ENCODE assay signal across 30 cellular contexts in the genomic region with DNA sequence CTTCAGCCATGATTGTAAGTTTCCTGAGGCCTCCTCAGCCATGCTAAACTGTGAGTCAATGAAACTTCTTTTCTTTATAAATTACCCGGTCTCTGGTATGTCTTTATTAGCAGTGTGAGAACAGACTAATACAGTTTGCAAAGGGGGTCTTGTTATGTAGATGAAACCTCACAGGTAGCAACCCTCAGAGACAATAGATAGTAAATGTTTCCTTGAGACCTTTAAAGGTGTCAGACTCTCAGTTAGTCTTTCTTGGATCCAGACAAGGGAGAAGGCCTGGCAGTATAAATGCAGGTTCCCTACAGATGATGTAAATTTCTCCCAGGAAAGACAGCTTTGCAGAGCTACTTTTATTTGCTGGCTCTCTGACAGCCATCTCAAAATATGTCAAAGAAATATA.
"Had no signal": no experiment of that assay in that cellular context is flagged by ENCODE, and none has a peak within 500 bp of the region (broad histone marks: within the 10 kb centered on the region; RNA-seq: fewer than 3 reads in every experiment).

No MANE protein-coding gene starts in this region.

- H3K36me3 Mint-ChIP-seq: neural progenitor cell; stimulated activated naive B cell treated with anti-CD40 and anti-IgM and Interleukin-4, amounts not matched to agents 10 μg/mL and 1 μg/mL and 100 μg/mL, for 72 hours had no signal

- DNase-seq: heart right ventricle; islet precursor cell; left ventricle myocardium inferior; midbrain; mucosa of descending colon; naive thymus-derived CD8-positive, alpha-beta T cell; occipital lobe; ovary; retina; right cardiac atrium; stimulated activated CD4-positive, alpha-beta T cell treated with anti-CD3 and anti-CD28 coated beads, Interleukin-12 subunit alpha, Interleukin-12 subunit beta, amount 100 ng/mL, for 4 hours; stimulated activated CD4-positive, alpha-beta T cell treated with anti-CD3 and anti-CD28 coated beads, Interleukin-15, amount 100 ng/mL, for 24 hours; stimulated activated CD4-positive, alpha-beta T cell treated with anti-CD3 and anti-CD28 coated beads, Interleukin-2, amount 100 ng/mL, for 24 hours; stimulated activated CD4-positive, alpha-beta T cell treated with anti-CD3 and anti-CD28 coated beads, Interleukin-4, amount 100 ng/mL, for 1 hour; stimulated activated naive B cell treated with anti-CD40 and anti-IgM and Interleukin-4, amounts not matched to agents 10 μg/mL and 1 μg/mL and 100 μg/mL, for 72 hours; stimulated activated naive CD8-positive, alpha-beta T cell treated with anti-CD3 and anti-CD28 coated beads, Interleukin-15, Interleukin-2, amounts not matched to agents 100 U/mL and 50 U/mL, for 24 hours; stomach; testis; thyroid gland; transverse colon; upper lobe of left lung had no signal

- H3K4me3 Mint-ChIP-seq: naive thymus-derived CD8-positive, alpha-beta T cell; nephron; neural progenitor cell; stimulated activated naive B cell treated with anti-CD40 and anti-IgM and Interleukin-4, amounts not matched to agents 10 μg/mL and 1 μg/mL and 100 μg/mL, for 72 hours had no signal

- H3K36me3 ChIP-seq: heart right ventricle, left ventricle myocardium inferior, neural progenitor cell, neutrophil, ovary, stomach, thyroid gland, transverse colon, upper lobe of left lung, vagina had no signal

- H2AFZ ChIP-seq: hepatocyte, neural progenitor cell had no signal

- H3K4me1 ChIP-seq: testis, thyroid gland, upper lobe of left lung, vagina had no signal

- H3K4me3 ChIP-seq: heart right ventricle, hepatocyte, left ventricle myocardium inferior, lung, mucosa of descending colon, neural progenitor cell, ovary, skin epidermis, stomach, testis, thyroid gland, transverse colon, upper lobe of left lung, vagina had no signal

- H3K9ac ChIP-seq: neural progenitor cell had no signal

- H3K79me2 ChIP-seq: hepatocyte had no signal

- H3K4me1 Mint-ChIP-seq: stimulated activated naive B cell treated with anti-CD40 and anti-IgM and Interleukin-4, amounts not matched to agents 10 μg/mL and 1 μg/mL and 100 μg/mL, for 72 hours had no signal

- H3K27ac Mint-ChIP-seq: naive thymus-derived CD8-positive, alpha-beta T cell; nephron; neural progenitor cell; progenitor cell of endocrine pancreas; stimulated activated naive B cell treated with anti-CD40 and anti-IgM and Interleukin-4, amounts not matched to agents 10 μg/mL and 1 μg/mL and 100 μg/mL, for 72 hours had no signal

- H3K27me3 ChIP-seq: heart right ventricle, hepatocyte, neural progenitor cell, neutrophil, ovary, stomach, testis, thyroid gland, transverse colon, upper lobe of left lung, vagina had no signal

- H3K9me3 ChIP-seq: mucosa of descending colon, neutrophil, ovary, stomach, testis, thyroid gland, transverse colon, upper lobe of left lung, vagina had no signal

- H3K4me2 ChIP-seq: hepatocyte, neural progenitor cell had no signal

- H3K27ac ChIP-seq: heart right ventricle, hepatocyte, left ventricle myocardium inferior, neural progenitor cell, neutrophil, ovary, skin epidermis, stomach, testis, thyroid gland, transverse colon, upper lobe of left lung, vagina had no signal

- ATAC-seq: heart right ventricle; mucosa of descending colon; naive thymus-derived CD8-positive, alpha-beta T cell; right cardiac atrium; sciatic nerve; stimulated activated naive B cell treated with anti-CD40 and anti-IgM and Interleukin-4, amounts not matched to agents 10 μg/mL and 1 μg/mL and 100 μg/mL, for 72 hours; stimulated activated naive CD8-positive, alpha-beta T cell treated with anti-CD3 and anti-CD28 coated beads, Interleukin-15, Interleukin-2, amounts not matched to agents 100 U/mL and 50 U/mL, for 24 hours had no signal

- H3K27me3 Mint-ChIP-seq: progenitor cell of endocrine pancreas; stimulated activated naive B cell treated with anti-CD40 and anti-IgM and Interleukin-4, amounts not matched to agents 10 μg/mL and 1 μg/mL and 100 μg/mL, for 72 hours had no signal
